In the genomic region with DNA sequence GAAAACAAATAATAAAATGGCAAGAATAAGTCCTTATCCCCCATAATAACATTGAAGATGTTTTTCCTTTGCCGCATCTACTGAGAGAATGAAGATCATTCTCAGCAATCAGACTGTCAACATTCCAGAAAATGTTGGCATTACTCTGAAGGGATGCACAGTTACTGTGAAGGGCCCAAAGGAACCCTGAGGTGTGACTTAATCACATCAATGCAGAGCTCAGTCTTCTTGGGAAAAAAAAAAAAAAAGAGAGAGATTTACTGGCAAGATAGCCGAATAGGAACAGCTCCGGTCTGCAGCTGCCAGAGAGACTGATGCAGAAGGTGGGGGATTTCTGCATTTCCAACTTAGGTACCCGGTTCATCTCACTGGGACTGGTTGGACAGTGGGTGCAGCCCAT, we compare ENCODE assay signal across 2 cellular contexts.
TF ChIP-seq lines count a peak whose summit lies in the region.

No MANE protein-coding gene starts in this region.

TF ChIP-seq in HEK293, 187 proteins besides CTCF, POLR2A, EP300 and RAD21:
- TF ChIP-seq ZBTB17 (tag by site-specific recombination; IDR thresholded peaks at IDR 0.05) (peak; percentile 86), ZNF24 (tag by site-specific recombination; IDR thresholded peaks at IDR 0.05) (no peak)
TF ChIP-seq in HEK293: peak in this region for 1.

TF ChIP-seq in endothelial cell of umbilical vein, 7 proteins besides CTCF, POLR2A, EP300 and RAD21:
- TF ChIP-seq FOS (IDR thresholded peaks at IDR 0.05; ENCODE audit: borderline replicate concordance, insufficient read depth, low read length) (no peak), JUN (IDR thresholded peaks at IDR 0.05; ENCODE audit: borderline replicate concordance, insufficient read depth, insufficient read length, low read depth) (no peak), EZH2 (IDR thresholded peaks at IDR 0.05; ENCODE audit: borderline replicate concordance, low read depth, low read length, severe bottlenecking) (no peak), GATA2 (IDR thresholded peaks at IDR 0.05; ENCODE audit: insufficient read depth, insufficient read length, low read depth, low read length) (peak; percentile 46)
TF ChIP-seq in endothelial cell of umbilical vein: peak in this region for 1.
